In the genomic region with DNA sequence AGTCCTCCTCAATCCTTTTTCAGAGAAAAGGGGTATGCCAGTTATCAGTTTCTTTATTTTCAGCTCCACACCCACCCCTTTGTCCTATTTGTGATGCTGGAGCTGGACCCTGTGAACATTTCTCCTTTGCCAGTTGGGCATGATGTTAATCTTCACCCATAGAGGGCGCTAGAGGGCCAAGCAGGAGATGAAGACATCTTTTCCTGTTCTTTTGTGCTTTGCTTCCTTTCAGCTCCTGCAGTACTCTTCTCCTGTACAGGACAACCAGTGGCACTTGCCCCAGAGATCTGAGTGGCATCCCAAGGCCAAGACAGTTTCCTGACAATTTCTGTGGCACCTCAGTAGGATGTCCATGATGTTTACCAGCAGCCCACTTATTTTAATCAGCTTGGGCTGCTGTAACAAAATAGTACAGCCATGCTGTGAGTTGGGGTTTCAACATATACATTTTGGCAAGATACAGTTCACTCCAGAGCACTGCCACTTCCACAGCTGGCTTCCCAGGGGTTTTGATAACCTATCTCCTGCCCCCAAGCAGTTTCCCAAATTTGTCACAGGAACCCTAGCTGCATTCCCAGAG, we compare ENCODE assay signal across 8 cellular contexts. TPM values are rescaled to one million over a fixed set of nuclear protein-coding genes. Genes with fewer than 3 reads are reported as not detected.
DNase-seq lines count a peak whose midpoint lies in the region; ATAC-seq and TF ChIP-seq lines count a peak whose summit lies in the region.

No MANE protein-coding gene starts in this region.

- no peaks in the 10 kb centered on the region for H3K79me2 ChIP-seq in PC-3 (ENCODE audit: low read length)

- H3F3A ChIP-seq in PC-3 (ENCODE audit: low read length, unreplicated experiment) = no peaks in the 10 kb centered on the region

- H3K27ac ChIP-seq in PC-3 (ENCODE audit: low read length) (no peak overlapping the region), gastrocnemius medialis (no peak overlapping the region)

- DNase-seq in DMS 273 (lab: John Stamatoyannopoulos, UW; ENCODE audit: unreplicated experiment) (peak; percentile 71), HT1080 (ENCODE audit: low read depth) (peak; percentile 70), PC-3 (peak; percentile 73), activated T-helper 1 cell treated with Interleukin-2 at 50 U/mL for 16 hours (ENCODE audit: low read depth) (peak; percentile 31), foreskin melanocyte (peak; percentile 68), gastrocnemius medialis (no peak)
- DNase-seq in effector CD8-positive, alpha-beta T cell (lab: John Stamatoyannopoulos, UW) = no peak

- H3K9me2 ChIP-seq in PC-3 (replicated peaks; ENCODE audit: low read length) = no peaks in the 10 kb centered on the region

- TF ChIP-seq POLR2A in gastrocnemius medialis (IDR thresholded peaks at IDR 0.05) = no peak

- intact Hi-C loops in PC-3 (cut with micrococcal nuclease) = loop anchor here (10.0 kb wide), 3 partner anchors 81 to 281 kb away; a partner anchor contains a TSS
- intact Hi-C loops in gastrocnemius medialis (cut with DNase I; ENCODE audit: low total_unique reads) = no loop called here

- peak; percentile 74 for ATAC-seq in PC-3
- peak in 1 of 2 donors; percentile 24 for ATAC-seq in gastrocnemius medialis
- ATAC-seq in HG03432 (IDR thresholded peaks at IDR 0.05; ENCODE audit: unreplicated experiment) = no peak

- H3K4me1 ChIP-seq in PC-3 (ENCODE audit: insufficient read depth, low read length) = no peaks in the 10 kb centered on the region
- no peaks in the 10 kb centered on the region for H3K4me1 ChIP-seq in gastrocnemius medialis

- H3K9ac ChIP-seq in PC-3 (ENCODE audit: low read length) = no peak overlapping the region

- H3K4me3 ChIP-seq in PC-3 (ENCODE audit: low read length) (no peak overlapping the region), gastrocnemius medialis (no peak overlapping the region)

- CTCF ChIA-PET in PC-3 (lab: Charles Lee) = interaction anchor here (0.6 to 1.4 kb wide), 6 partner anchors 26 to 249 kb away, joined by 3 to 6 read pairs (median 3); a partner anchor contains a TSS

- peaks cover 18% of the 10 kb centered on the region; the same call in 1 of the 2 replicates for H3K27me3 ChIP-seq in PC-3 (ENCODE audit: low read length)
- H3K27me3 ChIP-seq in gastrocnemius medialis = no peaks in the 10 kb centered on the region

- BruUV-seq in PC-3 (replicated peaks; lab: Mats Ljungman, UMichigan) = no TSS peak

- in situ Hi-C loops in gastrocnemius medialis (cut with MboI; ENCODE audit: low sequenced_read_pairs in 4 of 4) = no loop called here

- no peaks in the 10 kb centered on the region for H3K36me3 ChIP-seq in PC-3 (ENCODE audit: low read depth, low read length)
- no peaks in the 10 kb centered on the region for H3K36me3 ChIP-seq in gastrocnemius medialis

- no peaks in the 10 kb centered on the region for H3K9me3 ChIP-seq in PC-3 (ENCODE audit: low read length)
- no peaks in the 10 kb centered on the region for H3K9me3 ChIP-seq in gastrocnemius medialis

- no peak overlapping the region for H3K4me2 ChIP-seq in PC-3 (ENCODE audit: low read length)

- H4K20me1 ChIP-seq in PC-3 (ENCODE audit: low read length) = no peaks in the 10 kb centered on the region

- TF ChIP-seq CTCF in PC-3 (conservative IDR thresholded peaks at IDR 0.05; ENCODE audit: low read depth, low read length) (peak; percentile 86), gastrocnemius medialis (IDR thresholded peaks at IDR 0.05 in 4 of 5, conservative IDR thresholded peaks at IDR 0.05 in 1 of 5) (peak; percentile 19 to 63 (median 47))

- H2AFZ ChIP-seq in PC-3 (ENCODE audit: low read length) = no peak overlapping the region; the same call in 1 of the 2 replicates

- POLR2A ChIA-PET in PC-3 (lab: Charles Lee; ENCODE audit: unreplicated experiment) = no interaction called here

RNA-seq across cellular contexts. Expression of a gene that starts 4.6 kb away (rescaled TPM):
- total RNA-seq in HT1080 (2014; rRNA removed; shearing (Covaris generic)) = 0.29 TPM in 1 of 2 replicates, not detected in the other
- 0.40 and 0.58 TPM in 2 replicates for polyA plus RNA-seq in HT1080 (2015; cell fraction: cytosol; rRNA removed)
- polyA plus RNA-seq in HT1080 (2015; cell fraction: nucleus; rRNA removed) = not detected in 2 replicates
- total RNA-seq in PC-3 (2014; rRNA removed) (not detected in 2 replicates), gastrocnemius medialis (10 to 100 TPM in 3 of 4 donors, 1 to 10 TPM in 1; 2.0 to 67.5 (median 42.8) TPM)

RNA-seq across cellular contexts. Expression of a gene that starts 7.3 kb away (rescaled TPM):
- not detected in 2 replicates for total RNA-seq in HT1080 (2014; rRNA removed; shearing (Covaris generic))
- polyA plus RNA-seq in HT1080 (2015; cell fraction: cytosol; rRNA removed) = not detected in 2 replicates
- not detected in 2 replicates for polyA plus RNA-seq in HT1080 (2015; cell fraction: nucleus; rRNA removed)
- total RNA-seq in PC-3 (2014; rRNA removed) (not detected in 2 replicates), gastrocnemius medialis (1 to 10 TPM in 2 of 4 donors, not detected in 2; 2.5 to 3.9 TPM)

RNA-seq across cellular contexts. Expression of a gene that starts 22.2 kb away (rescaled TPM):
- 0.69 and 1.7 TPM in 2 replicates for total RNA-seq in HT1080 (2014; rRNA removed; shearing (Covaris generic))
- 0.22 TPM in 1 of 2 replicates, not detected in the other for polyA plus RNA-seq in HT1080 (2015; cell fraction: cytosol; rRNA removed)
- 0.75 TPM in 1 of 2 replicates, not detected in the other for polyA plus RNA-seq in HT1080 (2015; cell fraction: nucleus; rRNA removed)
- total RNA-seq in PC-3 (2014; rRNA removed) (not detected in 2 replicates), gastrocnemius medialis (100 to 1,000 TPM in 2 of 4 donors, 10 to 100 TPM in 1, 1 to 10 TPM in 1; 5.7 to 145 (median 89.3) TPM)

Comparison
In these comparisons a context has a peak if more than half of its experiments do, and no peak if none do; other contexts are left out.
1. DNase-seq: peak in DMS 273 (single experiment), HT1080 (single experiment), PC-3 (single experiment), activated T-helper 1 cell treated with Interleukin-2 at 50 U/mL for 16 hours (single experiment) and foreskin melanocyte (single experiment); none in gastrocnemius medialis (0 of 2) and effector CD8-positive, alpha-beta T cell (single experiment).